Comparison of ENCODE assay signal across 9 cellular contexts in the genomic region with DNA sequence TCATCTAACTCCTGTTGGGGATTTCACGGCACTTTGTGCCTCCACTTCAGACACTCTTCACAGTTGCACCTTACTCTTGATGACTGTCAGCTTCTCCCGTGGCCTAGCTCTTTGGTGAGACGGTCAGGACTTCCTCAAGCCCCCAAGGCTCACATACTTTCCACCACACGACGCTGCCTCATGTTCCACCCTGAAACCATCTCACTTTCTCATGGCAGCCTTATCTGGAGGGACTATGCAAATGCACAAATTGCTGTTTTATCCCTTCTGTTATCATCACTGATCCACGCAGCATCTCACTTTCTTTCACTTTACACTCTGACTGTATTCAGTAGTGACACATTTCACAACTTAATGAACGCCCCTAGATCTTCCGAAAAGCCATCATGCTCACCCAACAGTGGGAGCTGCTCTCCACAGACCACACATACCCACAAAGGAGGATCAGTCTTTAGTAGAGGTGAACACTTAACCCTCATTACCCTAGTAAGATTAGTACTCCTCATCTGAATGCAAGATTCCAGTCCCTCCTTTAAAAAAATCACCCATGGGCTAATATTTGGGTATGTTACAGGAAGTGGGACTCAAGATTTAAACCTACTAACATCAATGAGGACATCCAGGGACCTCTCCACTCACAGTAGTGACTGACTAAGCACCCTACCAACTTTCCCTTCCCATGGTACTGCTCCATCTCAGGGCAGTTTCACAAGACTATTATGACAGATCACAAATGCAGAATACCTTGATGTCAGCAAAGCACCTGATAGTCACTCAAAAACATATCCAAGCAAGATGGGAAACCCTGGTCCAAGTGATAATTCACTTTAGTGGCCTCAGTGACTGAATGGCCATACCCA. TPM values are rescaled to one million over a fixed set of nuclear protein-coding genes. Genes with fewer than 3 reads are reported as not detected.
DNase-seq lines count a peak whose midpoint lies in the region; ATAC-seq, FAIRE-seq and TF ChIP-seq lines count a peak whose summit lies in the region.
"Had no signal": no experiment of that assay in that cellular context is flagged by ENCODE, and none has a peak within 500 bp of the region (broad histone marks: within the 10 kb centered on the region; RNA-seq: fewer than 3 reads in every experiment).

No MANE protein-coding gene starts in this region.

- no peak overlapping the region for H3K9ac ChIP-seq in OCI-LY3 (ENCODE audit: low read length)

- H3K4me2 ChIP-seq in OCI-LY3 (ENCODE audit: low read length), result peak overlapping the region; percentile 22; the same call in 1 of the 2 replicates
- no peak overlapping the region for H3K4me2 ChIP-seq in osteoblast (ENCODE audit: insufficient read depth, low read length)

- H3K4me1 ChIP-seq in OCI-LY3 (ENCODE audit: low read length) (peaks cover 24% of the 10 kb centered on the region), mucosa of descending colon (ENCODE audit: low read depth) (no peaks in the 10 kb centered on the region), osteoblast (ENCODE audit: insufficient read depth, low read length) (peaks cover 29% of the 10 kb centered on the region)

- H3K4me3 ChIP-seq in OCI-LY3 (ENCODE audit: low read length), result no peak overlapping the region
- no peak overlapping the region for H3K4me3 ChIP-seq in mucosa of descending colon
- no peak overlapping the region for H3K4me3 ChIP-seq in osteoblast (ENCODE audit: insufficient read depth, low read length)

- peak; percentile 87 for FAIRE-seq in GM12891 (lab: Jason Lieb, UNC)
- FAIRE-seq in H54 (lab: Jason Lieb, UNC), result no peak

- H2AFZ ChIP-seq in OCI-LY3 (ENCODE audit: low read depth, low read length) (no peak overlapping the region), osteoblast (ENCODE audit: low read length) (no peak overlapping the region)

- H3K27me3 ChIP-seq in OCI-LY3 (ENCODE audit: low read depth, low read length) (0 out of 2 replicates have a peak, but pooled peaks cover 14% of the 10 kb centered on the region), osteoblast (ENCODE audit: insufficient read depth, low read length) (no peaks in the 10 kb centered on the region)

- TF ChIP-seq POLR2A in GM12891 (IDR thresholded peaks at IDR 0.05; ENCODE audit: low read depth, low read length), result no peak
- TF ChIP-seq POLR2A in H54 (IDR thresholded peaks at IDR 0.05; ENCODE audit: low read depth, low read length), result no peak

- TF ChIP-seq CTCF in OCI-LY3 (IDR thresholded peaks at IDR 0.05; ENCODE audit: low read depth, low read length), result no peak
- no peak for TF ChIP-seq CTCF in mucosa of descending colon (IDR thresholded peaks at IDR 0.05)
- no peak for TF ChIP-seq CTCF in osteoblast (IDR thresholded peaks at IDR 0.05; ENCODE audit: extremely low read depth, low read depth, low read length)

- H3K27ac ChIP-seq in OCI-LY3 (ENCODE audit: low read length), result no peak overlapping the region
- H3K27ac ChIP-seq in osteoblast (ENCODE audit: low read depth, low read length), result no peak overlapping the region

- intact Hi-C loops in mucosa of descending colon (cut with DNase I, micrococcal nuclease), result no loop called here

- DNase-seq in GM12891 (ENCODE audit: insufficient read length, low spot score), result no peak
- DNase-seq in mucosa of descending colon, result no peak
- no peak for DNase-seq in osteoblast (ENCODE audit: insufficient read length, low spot score, missing footprints)
- no peak for DNase-seq in NCI-H1417 treated with DMSO at 0.1 percent for 48 hours (lab: John Stamatoyannopoulos, UW)
- DNase-seq in SW 1271 (lab: John Stamatoyannopoulos, UW), result no peak
- DNase-seq in H54 (ENCODE audit: insufficient read length, low spot score), result no peak
- DNase-seq: NCI-H82 had no signal

- H3K36me3 ChIP-seq in OCI-LY3 (replicated peaks; ENCODE audit: low read depth, low read length) (no peaks in the 10 kb centered on the region), mucosa of descending colon (ENCODE audit: low read depth) (no peaks in the 10 kb centered on the region), osteoblast (ENCODE audit: insufficient read depth, low read length) (no peaks in the 10 kb centered on the region)

- H3K9me3 ChIP-seq in OCI-LY3 (ENCODE audit: insufficient read depth, low read length), result no peaks in the 10 kb centered on the region
- no peaks in the 10 kb centered on the region for H3K9me3 ChIP-seq in mucosa of descending colon
- no peaks in the 10 kb centered on the region for H3K9me3 ChIP-seq in osteoblast (ENCODE audit: low read depth, low read length)

- H3K79me2 ChIP-seq in OCI-LY3 (ENCODE audit: low read length) (no peaks in the 10 kb centered on the region), osteoblast (ENCODE audit: insufficient read depth, low read length) (peaks cover 74% of the 10 kb centered on the region)

- H4K20me1 ChIP-seq in OCI-LY3 (ENCODE audit: insufficient read depth, low read length) (no peaks in the 10 kb centered on the region), osteoblast (ENCODE audit: insufficient read depth, low read length) (peaks cover 12% of the 10 kb centered on the region)

- ATAC-seq in GM21723 (IDR thresholded peaks at IDR 0.05; ENCODE audit: unreplicated experiment) (peak; percentile 72), mucosa of descending colon (peak; percentile 29)

TF ChIP-seq in GM12891, 5 proteins besides CTCF, POLR2A, EP300 and RAD21:
- TF ChIP-seq POLR2AphosphoS5 (IDR thresholded peaks at IDR 0.05; ENCODE audit: low read depth, low read length) (no peak), TAF1 (IDR thresholded peaks at IDR 0.05; ENCODE audit: low read depth, low read length) (no peak), PAX5 (IDR thresholded peaks at IDR 0.05; ENCODE audit: insufficient read depth, low read length, severe bottlenecking) (no peak), POU2F2 (IDR thresholded peaks at IDR 0.05; ENCODE audit: low read depth, low read length) (peak; percentile 88), SPI1 (IDR thresholded peaks at IDR 0.05; ENCODE audit: low read depth, low read length) (peak; percentile 31; the same call in 1 of the 2 replicates)

RNA-seq across cellular contexts. Expression of gene FYN, which starts 35.4 kb away (rescaled TPM):
- polyA plus RNA-seq in GM12891 (2012; ENCODE audit: low read depth, missing spikeins), result 15.3 TPM
- total RNA-seq in mucosa of descending colon (10 to 100 TPM; 15.0 to 63.0 (median 24.8) TPM), osteoblast (104 and 106 TPM in 2 replicates)
